In the genomic region with DNA sequence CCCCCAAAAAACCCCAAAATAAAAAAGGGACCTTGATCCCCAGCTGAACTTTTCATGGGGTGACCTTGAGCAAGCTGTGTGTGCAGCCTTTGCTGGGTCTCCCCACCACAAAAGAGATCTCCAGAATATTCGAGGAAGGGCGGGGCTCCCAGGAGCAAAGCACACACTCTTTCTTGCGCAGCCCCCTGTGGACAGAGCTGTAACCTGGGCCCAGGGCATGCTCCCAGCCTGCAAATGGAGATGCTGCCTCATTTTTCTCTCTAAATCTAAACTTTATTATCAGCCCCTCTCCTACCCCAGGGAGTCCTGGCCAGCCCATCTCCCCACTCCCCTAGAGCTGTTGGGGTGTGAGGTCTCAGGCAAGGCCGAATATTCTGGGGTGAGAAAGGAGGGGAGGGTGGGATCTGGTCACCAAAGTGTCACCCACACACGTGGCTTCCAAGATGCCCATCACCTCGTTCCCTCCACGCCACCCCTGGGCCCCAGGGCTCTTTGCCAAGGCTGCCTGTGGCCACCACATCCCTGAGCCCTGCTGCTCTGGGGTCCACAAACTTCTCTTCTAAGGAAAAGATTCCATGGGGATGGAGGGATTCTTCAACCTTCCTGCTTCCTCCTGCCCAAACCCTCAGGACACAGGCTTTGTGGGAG, we compare ENCODE assay signal across 19 cellular contexts. TPM values are rescaled to one million over a fixed set of nuclear protein-coding genes. Genes with fewer than 3 reads are reported as not detected.
DNase-seq lines count a peak whose midpoint lies in the region; ATAC-seq and TF ChIP-seq lines count a peak whose summit lies in the region.
"Had no signal": no experiment of that assay in that cellular context is flagged by ENCODE, and none has a peak within 500 bp of the region (broad histone marks: within the 10 kb centered on the region; RNA-seq: fewer than 3 reads in every experiment).

No MANE protein-coding gene starts in this region.

- H3K27me3 ChIP-seq in H9 (ENCODE audit: insufficient read depth, low read length): no peaks in the 10 kb centered on the region
- no peaks in the 10 kb centered on the region for H3K27me3 ChIP-seq in sigmoid colon

- H3K36me3 ChIP-seq in sigmoid colon: no peaks in the 10 kb centered on the region

- no peaks in the 10 kb centered on the region for H4K20me1 ChIP-seq in H9 (ENCODE audit: control insufficient read depth, insufficient read depth, insufficient read length)

- no peaks in the 10 kb centered on the region for H3K79me1 ChIP-seq in H9 (ENCODE audit: insufficient read depth, low read depth, low read length, poor library complexity, severe bottlenecking)

- no peak for ATAC-seq in left colon
- no peak for ATAC-seq in HG02884 (IDR thresholded peaks at IDR 0.05; ENCODE audit: unreplicated experiment)
- ATAC-seq: GM23338 had no signal

- H3K9me3 Mint-ChIP-seq in H9: peaks cover 23 to 25% of the 10 kb centered on the region in 2 experiments

- no peaks in the 10 kb centered on the region for H3K9me3 ChIP-seq in H9 (ENCODE audit: control insufficient read depth, low read depth, low read length)
- no peaks in the 10 kb centered on the region for H3K9me3 ChIP-seq in sigmoid colon

- H3K4me1 ChIP-seq in H9 (ENCODE audit: insufficient read depth, low read length) (no peaks in the 10 kb centered on the region), sigmoid colon (no peaks in the 10 kb centered on the region)

- no peak overlapping the region for H3T11ph ChIP-seq in H9 (ENCODE audit: low read length)

- no peak overlapping the region for H3K56ac ChIP-seq in H9 (ENCODE audit: insufficient read length, low read depth, low read length)

- H2BK15ac ChIP-seq in H9 (ENCODE audit: low read depth, low read length): no peak overlapping the region

- TF ChIP-seq CTCF in H9 (conservative IDR thresholded peaks at IDR 0.05) (no peak), RWPE1 (conservative IDR thresholded peaks at IDR 0.05; ENCODE audit: low read depth) (no peak), sigmoid colon (IDR thresholded peaks at IDR 0.05) (no peak)

- H2BK12ac ChIP-seq in H9 (ENCODE audit: insufficient read length, low read depth, low read length): no peak overlapping the region

- no peak overlapping the region for H3K27ac Mint-ChIP-seq in H9
- H3K27ac Mint-ChIP-seq: GM23338 had no signal

- H3K18ac ChIP-seq in H9 (ENCODE audit: insufficient read length, low read depth, low read length): no peak overlapping the region

- no peak for TF ChIP-seq EP300 in sigmoid colon (IDR thresholded peaks at IDR 0.05)

- no peak overlapping the region for H3K9ac ChIP-seq in H9 (ENCODE audit: extremely low read depth, insufficient read length, low read length)

- no peak overlapping the region for H4K5ac ChIP-seq in H9 (ENCODE audit: insufficient read length, low read depth, low read length)

- H2AK5ac ChIP-seq in H9 (ENCODE audit: insufficient read length, low read length): no peak overlapping the region

- H2BK20ac ChIP-seq in H9 (ENCODE audit: low read depth, low read length, poor library complexity, severe bottlenecking): no peak overlapping the region

- H3K14ac ChIP-seq in H9 (ENCODE audit: insufficient read depth, low read length): no peak overlapping the region

- H3K4me1 Mint-ChIP-seq in H9: peaks cover 12 to 32% of the 10 kb centered on the region in 2 experiments

- WGBS in H9 (ENCODE audit: extremely low coverage, insufficient read length, low lambda C conversion rate): no CpG with 5 or more reads among the region's 7 CpGs
- WGBS in sigmoid colon, 2 donors: 77 to 84% methylated on average over 7 of the region's 7 CpGs

- H3K23me2 ChIP-seq in H9 (ENCODE audit: insufficient read length, low read depth, low read length, poor library complexity, severe bottlenecking): no peaks in the 10 kb centered on the region

- H4K8ac ChIP-seq in H9 (replicated peaks; ENCODE audit: insufficient read length, low read depth, low read length): no peak overlapping the region

- H3K4me2 ChIP-seq in H9 (ENCODE audit: insufficient read depth, insufficient read length, low read length): no peak overlapping the region
- H3K4me2 ChIP-seq: GM23338 had no signal

- POLR2A ChIA-PET in RWPE1 (lab: Yijun Ruan, JAX; ENCODE audit: low non-redundant PET): interaction anchor here (0.9 kb wide), 1 partner anchor 19 kb away, joined by 3 read pairs; no protein-coding TSS in a partner anchor

- H3K4me3 Mint-ChIP-seq in H9: no peak overlapping the region
- H3K4me3 Mint-ChIP-seq: GM23338 had no signal

- H4K91ac ChIP-seq in H9 (ENCODE audit: insufficient read length, low read depth, low read length): no peak overlapping the region

- H2BK5ac ChIP-seq in H9 (ENCODE audit: insufficient read length, low read length): no peak overlapping the region

- CTCF ChIA-PET in RWPE1 (lab: Yijun Ruan, JAX): no interaction called here

- H3K4me3 ChIP-seq in sigmoid colon: no peak overlapping the region
- H3K4me3 ChIP-seq: GM23338, SK-N-MC had no signal

- H3K4ac ChIP-seq in H9 (ENCODE audit: low read depth, low read length): no peak overlapping the region

- 0 out of 2 replicates have a peak, but pooled peaks cover 2% of the 10 kb centered on the region for H3K27me3 Mint-ChIP-seq in H9 (ENCODE audit: low read depth)

- no peak overlapping the region for H3K23ac ChIP-seq in H9 (ENCODE audit: insufficient read length, low read depth, low read length)

- no peak overlapping the region for H2BK120ac ChIP-seq in H9 (ENCODE audit: low read depth, low read length, poor library complexity, severe bottlenecking)

- H3K79me2 ChIP-seq in H9 (ENCODE audit: insufficient read depth, low read length): no peaks in the 10 kb centered on the region

- TF ChIP-seq POLR2A in sigmoid colon (IDR thresholded peaks at IDR 0.05): no peak

- H3K36me3 Mint-ChIP-seq in H9 (ENCODE audit: insufficient read depth in 1 of 3, low read depth in 3 of 3): peaks cover 5 to 20% (median 11%) of the 10 kb centered on the region in 3 experiments; a peak in 5 of 7 replicates

- H2AFZ ChIP-seq in H9 (ENCODE audit: low read length): no peak overlapping the region
- H2AFZ ChIP-seq: GM23338 had no signal

- H3K27ac ChIP-seq in H9 (ENCODE audit: insufficient read length, low read depth, low read length) (no peak overlapping the region), RWPE1 (peak overlapping the region; percentile 11; the same call in 1 of the 2 replicates), sigmoid colon (no peak overlapping the region)
- H3K27ac ChIP-seq: SK-N-MC had no signal

- intact Hi-C loops in left colon (cut with DNase I, micrococcal nuclease): no loop called here
- intact Hi-C loops in sigmoid colon (cut with DNase I): no loop called here

- DNase-seq in H9: peak; percentile 19
- no peak for DNase-seq in RWPE1 (ENCODE audit: low spot score)
- peak; percentile 1 to 19 for DNase-seq in left colon
- DNase-seq in sigmoid colon: peak; percentile 21
- no peak for DNase-seq in D341Med (ENCODE audit: low spot score)
- no peak for DNase-seq in NOMO-1 treated with dmso at 0.1 percent for 144 hours (lab: John Stamatoyannopoulos, UW; ENCODE audit: unreplicated experiment)
- DNase-seq: COR-L47, GF-D8, NCI-H1092 treated with DMSO at 0.1 percent for 48 hours, NCI-H146, NCI-H2029 treated with DMSO at 0.1 percent for 48 hours, NCI-H2171, NCI-H446, NCI-H69, SHP77 had no signal

RNA-seq across cellular contexts. Expression of a gene that starts 1.7 kb away (rescaled TPM):
- total RNA-seq in H9 (2021): not detected in 2 replicates
- total RNA-seq in left colon: under 1 TPM; 0.08 to 0.09 TPM
- total RNA-seq in sigmoid colon: not detected
- under 1 TPM in 1 of 3 donors, not detected in 2; 0.15 TPM for polyA plus RNA-seq in sigmoid colon
- total RNA-seq: Daoy, GM23338 had no signal
- polyA plus RNA-seq: GM23338 had no signal

RNA-seq across cellular contexts. Expression of a gene that starts 23.7 kb away (rescaled TPM):
- total RNA-seq in H9 (2021) (not detected in 2 replicates), left colon (not detected), sigmoid colon (not detected)
- polyA plus RNA-seq in sigmoid colon: not detected
- total RNA-seq: Daoy, GM23338 had no signal

Comparison
In these comparisons a context has a peak if more than half of its experiments do, and no peak if none do; other contexts are left out.
1. DNase-seq: peak in H9 (single experiment), left colon (2 of 2) and sigmoid colon (single experiment); none in RWPE1 (single experiment), D341Med (single experiment) and NOMO-1 treated with dmso at 0.1 percent for 144 hours (single experiment).